11 cellular contexts compared by ENCODE assay signal in the genomic region with DNA sequence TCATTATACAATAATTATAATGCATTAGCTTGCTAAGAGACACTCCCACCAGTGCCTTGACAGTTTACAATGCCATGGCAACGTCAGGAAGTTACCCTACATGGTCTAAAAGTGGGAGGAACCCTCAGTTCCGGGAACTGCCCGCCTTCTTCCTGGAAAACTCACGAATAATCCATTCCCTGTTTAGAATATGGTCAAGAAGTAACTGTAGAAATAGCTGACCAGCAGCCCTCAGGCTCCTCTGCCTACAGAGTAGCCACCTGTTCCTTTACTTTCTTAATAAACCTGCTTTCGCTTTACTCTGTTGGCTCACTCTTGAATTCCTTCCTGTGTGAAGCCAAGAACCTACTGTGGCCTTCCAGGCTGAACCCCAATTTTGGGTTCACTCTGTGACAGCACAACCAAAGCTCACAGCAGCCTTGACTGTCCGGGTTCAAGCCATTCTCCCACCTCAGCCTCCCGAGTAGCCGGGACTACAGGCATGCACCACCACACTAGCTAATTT.
DNase-seq lines count a peak whose midpoint lies in the region; ATAC-seq lines count a peak whose summit lies in the region.
"Had no signal": no experiment of that assay in that cellular context is flagged by ENCODE, and none has a peak within 500 bp of the region (broad histone marks: within the 10 kb centered on the region; RNA-seq: fewer than 3 reads in every experiment).

No MANE protein-coding gene starts in this region.

- H3K4me3 Mint-ChIP-seq in stimulated activated naive CD8-positive, alpha-beta T cell treated with anti-CD3 and anti-CD28 coated beads, Interleukin-15, Interleukin-2, amounts not matched to agents 100 ng/mL and 50 ng/mL, for 24 hours: no peak overlapping the region
- H3K4me3 Mint-ChIP-seq: neural crest cell; stimulated activated memory B cell treated with anti-CD40 and anti-IgM and Interleukin-4, amounts not matched to agents 10 μg/mL and 1 μg/mL and 100 μg/mL, for 72 hours had no signal

- no peaks in the 10 kb centered on the region for H3K36me3 Mint-ChIP-seq in stimulated activated naive CD8-positive, alpha-beta T cell treated with anti-CD3 and anti-CD28 coated beads, Interleukin-15, Interleukin-2, amounts not matched to agents 100 ng/mL and 50 ng/mL, for 24 hours (ENCODE audit: low read depth)
- H3K36me3 Mint-ChIP-seq: stimulated activated memory B cell treated with anti-CD40 and anti-IgM and Interleukin-4, amounts not matched to agents 10 μg/mL and 1 μg/mL and 100 μg/mL, for 72 hours had no signal

- H3K9me3 Mint-ChIP-seq in stimulated activated naive CD8-positive, alpha-beta T cell treated with anti-CD3 and anti-CD28 coated beads, Interleukin-15, Interleukin-2, amounts not matched to agents 100 ng/mL and 50 ng/mL, for 24 hours: no peaks in the 10 kb centered on the region
- H3K9me3 Mint-ChIP-seq: neural crest cell; stimulated activated memory B cell treated with anti-CD40 and anti-IgM and Interleukin-4, amounts not matched to agents 10 μg/mL and 1 μg/mL and 100 μg/mL, for 72 hours had no signal

- no peak for ATAC-seq in GM19023 (IDR thresholded peaks at IDR 0.05; ENCODE audit: unreplicated experiment)
- ATAC-seq: stimulated activated memory B cell treated with anti-CD40 and anti-IgM and Interleukin-4, amounts not matched to agents 10 μg/mL and 1 μg/mL and 100 μg/mL, for 72 hours had no signal

- peak overlapping the region; percentile 42 for H3K27ac Mint-ChIP-seq in stimulated activated naive CD8-positive, alpha-beta T cell treated with anti-CD3 and anti-CD28 coated beads, Interleukin-15, Interleukin-2, amounts not matched to agents 100 ng/mL and 50 ng/mL, for 24 hours
- H3K27ac Mint-ChIP-seq: stimulated activated memory B cell treated with anti-CD40 and anti-IgM and Interleukin-4, amounts not matched to agents 10 μg/mL and 1 μg/mL and 100 μg/mL, for 72 hours had no signal

- H3K27me3 Mint-ChIP-seq in stimulated activated naive CD8-positive, alpha-beta T cell treated with anti-CD3 and anti-CD28 coated beads, Interleukin-15, Interleukin-2, amounts not matched to agents 100 ng/mL and 50 ng/mL, for 24 hours: no peaks in the 10 kb centered on the region

- DNase-seq in activated CD4-positive, alpha-beta T cell treated with anti-CD3 and anti-CD28 coated beads for 4 hours: peak; percentile 49 to 58
- no peak for DNase-seq in activated CD4-positive, alpha-beta T cell treated with anti-CD3 and anti-CD28 coated beads for 1 hour
- peak; percentile 47 for DNase-seq in activated T-cell treated with anti-CD3 and anti-CD28 coated beads, Interleukin-2, amount 50 U/mL, for 1 hour
- DNase-seq in left kidney (ENCODE audit: low read depth, low spot score) (peak; percentile 77), COLO829 (ENCODE audit: low spot score) (no peak), glomerular visceral epithelial cell (ENCODE audit: extremely low spot score) (no peak)
- DNase-seq: Kasumi-1 had no signal

- peaks cover 7% of the 10 kb centered on the region for H3K4me1 Mint-ChIP-seq in stimulated activated naive CD8-positive, alpha-beta T cell treated with anti-CD3 and anti-CD28 coated beads, Interleukin-15, Interleukin-2, amounts not matched to agents 100 ng/mL and 50 ng/mL, for 24 hours (ENCODE audit: low read depth)
- H3K4me1 Mint-ChIP-seq: neural crest cell; stimulated activated memory B cell treated with anti-CD40 and anti-IgM and Interleukin-4, amounts not matched to agents 10 μg/mL and 1 μg/mL and 100 μg/mL, for 72 hours had no signal

Comparison
In these comparisons a context has a peak if more than half of its experiments do, and no peak if none do; other contexts are left out.
1. DNase-seq: peak in activated CD4-positive, alpha-beta T cell treated with anti-CD3 and anti-CD28 coated beads for 4 hours (2 of 2), activated T-cell treated with anti-CD3 and anti-CD28 coated beads, Interleukin-2, amount 50 U/mL, for 1 hour (single experiment) and left kidney (single experiment); none in activated CD4-positive, alpha-beta T cell treated with anti-CD3 and anti-CD28 coated beads for 1 hour (single experiment), COLO829 (single experiment) and glomerular visceral epithelial cell (single experiment).